ENCODE assay signal across 23 cellular contexts in the genomic region with DNA sequence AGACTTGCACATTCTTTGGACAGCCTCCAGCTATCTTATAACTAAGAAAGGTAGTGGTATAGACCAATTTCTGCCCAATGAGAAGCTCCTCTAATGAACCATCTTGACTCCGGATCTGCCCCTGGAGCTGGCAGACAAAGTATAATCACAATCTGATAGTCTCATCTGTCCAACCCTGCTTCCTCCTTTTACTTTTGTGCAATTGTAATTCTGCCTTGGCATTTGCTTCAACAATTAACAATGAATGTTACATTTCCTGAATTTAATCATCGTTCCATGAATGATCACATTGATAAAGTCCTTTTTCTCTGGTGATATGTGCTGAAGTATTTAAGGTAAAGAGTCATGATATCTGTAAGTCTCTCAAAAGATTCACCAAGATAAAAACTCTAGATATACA. TPM values are rescaled to one million over a fixed set of nuclear protein-coding genes. Genes with fewer than 3 reads are reported as not detected.
A peak's percentile ranks its signal among the peaks of the same experiment; 100 is the strongest.
DNase-seq lines count a peak whose midpoint lies in the region; ATAC-seq and TF ChIP-seq lines count a peak whose summit lies in the region.
"Had no signal": no experiment of that assay in that cellular context is flagged by ENCODE, and none has a peak within 500 bp of the region (broad histone marks: within the 10 kb centered on the region; RNA-seq: fewer than 3 reads in every experiment).

No MANE protein-coding gene starts in this region.

- in situ Hi-C loops in GM23248 (cut with MboI), result no loop called here

- no peaks in the 10 kb centered on the region for H3K27me3 ChIP-seq in left ventricle myocardium inferior (ENCODE audit: low read depth)
- H3K27me3 ChIP-seq in GM23248 (replicated peaks; ENCODE audit: insufficient read depth), result no peaks in the 10 kb centered on the region
- H3K27me3 ChIP-seq: MG63, thyroid gland had no signal

- H3K79me2 ChIP-seq in GM23248 (ENCODE audit: insufficient read depth), result peaks cover 100% of the 10 kb centered on the region

- DNase-seq in left ventricle myocardium inferior, result no peak
- DNase-seq in Right ventricle myocardium superior, result no peak
- DNase-seq in T-cell, result no peak
- DNase-seq in immature natural killer cell, result no peak
- DNase-seq in GM23248, result no peak
- no peak for DNase-seq in OCI-M2 (lab: John Stamatoyannopoulos, UW; ENCODE audit: unreplicated experiment)
- DNase-seq: activated CD4-positive, alpha-beta T cell treated with anti-CD3 and anti-CD28 coated beads for 4 hours; activated effector memory CD4-positive, alpha-beta T cell treated with anti-CD3 and anti-CD28 coated beads, Interleukin-2, amount 50 U/mL, for 16 hours; activated T-cell treated with anti-CD3 and anti-CD28 coated beads for 4 hours; Calu3; DND-41; effector CD8-positive, alpha-beta T cell; left colon; MG63; NCI-H1417 treated with DMSO at 0.1 percent for 48 hours; NCI-H2081 treated with DMSO at 0.1 percent for 48 hours; NCI-H345; SK-N-SH; thyroid gland had no signal

- no peak for ATAC-seq in Right ventricle myocardium superior (ENCODE audit: poor library complexity)
- ATAC-seq in T-cell (replicated peaks in 1 of 4), result no peak
- ATAC-seq in HG03159 (IDR thresholded peaks at IDR 0.05; ENCODE audit: unreplicated experiment), result no peak
- ATAC-seq: left colon had no signal

- peaks cover 72% of the 10 kb centered on the region for H3K4me1 ChIP-seq in left ventricle myocardium inferior
- H3K4me1 ChIP-seq in GM23248 (ENCODE audit: insufficient read depth), result no peaks in the 10 kb centered on the region
- H3K4me1 ChIP-seq: HAP-1 had no signal

- no peak overlapping the region for H3K9ac ChIP-seq in GM23248
- H3K9ac ChIP-seq: SK-N-SH had no signal

- peaks cover 17% of the 10 kb centered on the region for H4K20me1 ChIP-seq in GM23248 (ENCODE audit: insufficient read depth)

- H3F3A ChIP-seq in GM23248 (ENCODE audit: insufficient read depth), result peaks cover 4% of the 10 kb centered on the region; the same call in 1 of the 2 replicates

- H3K36me3 ChIP-seq in left ventricle myocardium inferior, result no peaks in the 10 kb centered on the region
- no peaks in the 10 kb centered on the region for H3K36me3 ChIP-seq in GM23248 (ENCODE audit: low read depth)
- H3K36me3 ChIP-seq: HAP-1, MG63, thyroid gland had no signal

- 93 to 96% methylated on average over 2 of the region's 2 CpGs for WGBS in GM23248 (ENCODE audit: low coverage in 1 of 2, low lambda C conversion rate in 2 of 2, missing lambda C conversion rate in 2 of 2), 2 experiments

- H3K4me3 Mint-ChIP-seq in T-cell, result peak overlapping the region in 1 of 3 donors; percentile 42
- H3K4me3 Mint-ChIP-seq in immature natural killer cell, result no peak overlapping the region
- H3K4me3 Mint-ChIP-seq: stimulated activated naive CD8-positive, alpha-beta T cell treated with anti-CD3 and anti-CD28 coated beads, Interleukin-15, Interleukin-2, amounts not matched to agents 100 ng/mL and 50 ng/mL, for 24 hours had no signal

- H3K27me3 Mint-ChIP-seq in T-cell, result no peaks in the 10 kb centered on the region
- peaks cover 0 to 2% (median 0%) of the 10 kb centered on the region in 3 donors for H3K27me3 Mint-ChIP-seq in immature natural killer cell (ENCODE audit: low read depth in 3 of 3)
- H3K27me3 Mint-ChIP-seq: stimulated activated naive CD8-positive, alpha-beta T cell treated with anti-CD3 and anti-CD28 coated beads, Interleukin-15, Interleukin-2, amounts not matched to agents 100 ng/mL and 50 ng/mL, for 24 hours had no signal

- H3K27ac ChIP-seq in left ventricle myocardium inferior (replicated peaks) (peak overlapping the region; percentile 38), GM23248 (no peak overlapping the region)
- H3K27ac ChIP-seq: RWPE1, thyroid gland had no signal

- H3K36me3 Mint-ChIP-seq in T-cell (peaks cover 20% of the 10 kb centered on the region), immature natural killer cell (no peaks in the 10 kb centered on the region)

- H3K4me3 ChIP-seq in left ventricle myocardium inferior (no peak overlapping the region), GM23248 (no peak overlapping the region)
- H3K4me3 ChIP-seq: HAP-1, MG63, thyroid gland had no signal

- peak overlapping the region; percentile 33 to 49 for H3K27ac Mint-ChIP-seq in T-cell
- peak overlapping the region in 4 of 6 donors; percentile 19 to 30 (median 24) for H3K27ac Mint-ChIP-seq in immature natural killer cell
- H3K27ac Mint-ChIP-seq: stimulated activated naive CD8-positive, alpha-beta T cell treated with anti-CD3 and anti-CD28 coated beads, Interleukin-15, Interleukin-2, amounts not matched to agents 100 ng/mL and 50 ng/mL, for 24 hours had no signal

- intact Hi-C loops in left ventricle myocardium inferior (cut with micrococcal nuclease) (no loop called here), Right ventricle myocardium superior (cut with DNase I) (no loop called here)

- no peak for TF ChIP-seq CTCF in left ventricle myocardium inferior (IDR thresholded peaks at IDR 0.05; ENCODE audit: borderline replicate concordance)

- no peaks in the 10 kb centered on the region for H3K9me2 ChIP-seq in GM23248 (ENCODE audit: insufficient read depth)
- H3K9me2 ChIP-seq: SK-N-SH had no signal

- no peak overlapping the region for H2AFZ ChIP-seq in GM23248

- H3K4me2 ChIP-seq in GM23248 (ENCODE audit: unreplicated experiment), result no peak overlapping the region
- H3K4me2 ChIP-seq: SK-N-SH had no signal

- H3K9me3 Mint-ChIP-seq in T-cell (peaks cover 0 to 3% (median 3%) of the 10 kb centered on the region in 3 donors), immature natural killer cell (no peaks in the 10 kb centered on the region)

- CTCF ChIA-PET in T-cell (lab: Charles Lee), result no interaction called here

- H3K9me3 ChIP-seq in left ventricle myocardium inferior (replicated peaks) (no peaks in the 10 kb centered on the region), GM23248 (ENCODE audit: low read depth) (no peaks in the 10 kb centered on the region)
- H3K9me3 ChIP-seq: HAP-1, MG63, SK-N-SH, thyroid gland had no signal

- H3K4me1 Mint-ChIP-seq in T-cell (peaks cover 79 to 83% (median 82%) of the 10 kb centered on the region in 3 donors), immature natural killer cell (peaks cover 68 to 91% of the 10 kb centered on the region in 2 donors)

- POLR2A ChIA-PET in T-cell (lab: Charles Lee), result interaction anchor here in 1 of 2 donors (0.7 kb wide), 1 partner anchor 87 kb away, joined by 4 read pairs; no protein-coding TSS in a partner anchor

RNA-seq across cellular contexts. Expression of a gene that starts 27.8 kb away (rescaled TPM):
- total RNA-seq in left ventricle myocardium inferior, result 33.2 TPM
- total RNA-seq in Right ventricle myocardium superior, result 27.9 TPM
- total RNA-seq in T-cell, result 100 to 1,000 TPM in 4 of 5 donors, 10 to 100 TPM in 1; 86.3 to 143 (median 111) TPM
- polyA plus RNA-seq in immature natural killer cell, result 10 to 100 TPM; 25.8 to 57.9 (median 26.7) TPM
- 28.4 and 34.7 TPM in 2 replicates for total RNA-seq in GM23248 (2014; rRNA removed; shearing (Covaris generic))
- 12.4 and 16.6 TPM in 2 replicates for polyA plus RNA-seq in GM23248 (2016; fragmentation: Nextera tagmentation; extraction: Ambion mirVana)
